Comparison of ENCODE assay signal across 18 cellular contexts in genomic region chr22:49349181-49349835, GRCh38.
"Had no signal": no experiment of that assay in that cellular context is flagged by ENCODE, and none has a peak within 500 bp of the region (broad histone marks: within the 10 kb centered on the region; RNA-seq: fewer than 3 reads in every experiment).

No MANE protein-coding gene starts in this region.

- H3K36me3 ChIP-seq: cardiac muscle cell, left lung had no signal

- H3K9me3 Mint-ChIP-seq: activated CD4-positive, alpha-beta memory T cell treated with anti-CD3 and anti-CD28 coated beads, Interleukin-2, amount 10 ng/mL, durations not matched to agents 7 days and 5 days; activated CD4-positive, alpha-beta T cell treated with anti-CD3 and anti-CD28 coated beads, Interleukin-2, amount 10 ng/mL, durations not matched to agents 24 days and 14 days; activated naive CD4-positive, alpha-beta T cell treated with anti-CD3 and anti-CD28 coated beads, Interleukin-2, amount 50 U/mL, for 24 hours; activated T-cell treated with anti-CD3 and anti-CD28 coated beads, Interleukin-2, amount 50 U/mL, for 72 hours had no signal

- H3K36me3 Mint-ChIP-seq: activated naive CD4-positive, alpha-beta T cell treated with anti-CD3 and anti-CD28 coated beads, Interleukin-2, amount 50 U/mL, for 24 hours had no signal

- H3K4me1 Mint-ChIP-seq: activated CD4-positive, alpha-beta memory T cell treated with anti-CD3 and anti-CD28 coated beads, Interleukin-2, amount 10 ng/mL, durations not matched to agents 7 days and 5 days; activated CD4-positive, alpha-beta T cell treated with anti-CD3 and anti-CD28 coated beads, Interleukin-2, amount 10 ng/mL, durations not matched to agents 24 days and 14 days; activated naive CD4-positive, alpha-beta T cell treated with anti-CD3 and anti-CD28 coated beads, Interleukin-2, amount 50 U/mL, for 24 hours had no signal

- H3K9me3 ChIP-seq: body of pancreas, left lung had no signal

- H3K4me1 ChIP-seq: body of pancreas, left lung had no signal

- H3K4me3 ChIP-seq: body of pancreas, cardiac muscle cell, left lung had no signal

- DNase-seq: activated CD4-positive, alpha-beta memory T cell treated with anti-CD3 and anti-CD28 coated beads, Interleukin-2, amount 10 ng/mL, durations not matched to agents 7 days and 5 days; activated CD4-positive, alpha-beta T cell treated with anti-CD3 and anti-CD28 coated beads, Interleukin-2, amount 10 ng/mL, durations not matched to agents 24 days and 14 days; activated gamma-delta T cell; activated T-cell treated with anti-CD3 and anti-CD28 coated beads, Interleukin-2, amount 50 U/mL, for 72 hours; anterior cingulate cortex; body of pancreas; dermis blood vessel endothelial cell; effector memory CD4-positive, alpha-beta T cell; foreskin melanocyte; retina; stimulated activated CD4-positive, alpha-beta T cell treated with anti-CD3 and anti-CD28 coated beads, Interleukin-4, amount 100 ng/mL, for 24 hours; stimulated activated naive CD4-positive, alpha-beta T cell treated with Interleukin-2 at 50 U/mL for 16 hours had no signal

- H3K27ac Mint-ChIP-seq: activated CD4-positive, alpha-beta memory T cell treated with anti-CD3 and anti-CD28 coated beads, Interleukin-2, amount 10 ng/mL, durations not matched to agents 7 days and 5 days; activated CD4-positive, alpha-beta T cell treated with anti-CD3 and anti-CD28 coated beads, Interleukin-2, amount 10 ng/mL, durations not matched to agents 24 days and 14 days; activated naive CD4-positive, alpha-beta T cell treated with anti-CD3 and anti-CD28 coated beads, Interleukin-2, amount 50 U/mL, for 24 hours; activated T-cell treated with anti-CD3 and anti-CD28 coated beads, Interleukin-2, amount 50 U/mL, for 72 hours; progenitor cell of endocrine pancreas had no signal

- H3K27me3 ChIP-seq: body of pancreas, cardiac muscle cell had no signal

- H3K27me3 Mint-ChIP-seq: activated CD4-positive, alpha-beta memory T cell treated with anti-CD3 and anti-CD28 coated beads, Interleukin-2, amount 10 ng/mL, durations not matched to agents 7 days and 5 days; activated CD4-positive, alpha-beta T cell treated with anti-CD3 and anti-CD28 coated beads, Interleukin-2, amount 10 ng/mL, durations not matched to agents 24 days and 14 days had no signal

- ATAC-seq: activated CD4-positive, CD25-positive, alpha-beta regulatory T cell treated with anti-CD3 and anti-CD28 coated beads, Interleukin-2, amount 50 U/mL, for 24 hours; activated T-cell treated with anti-CD3 and anti-CD28 coated beads, Interleukin-2, amount 50 U/mL, for 72 hours; body of pancreas; esophagus mucosa; left lung had no signal

- H3K4me3 Mint-ChIP-seq: activated CD4-positive, alpha-beta memory T cell treated with anti-CD3 and anti-CD28 coated beads, Interleukin-2, amount 10 ng/mL, durations not matched to agents 7 days and 5 days; activated CD4-positive, alpha-beta T cell treated with anti-CD3 and anti-CD28 coated beads, Interleukin-2, amount 10 ng/mL, durations not matched to agents 24 days and 14 days; activated naive CD4-positive, alpha-beta T cell treated with anti-CD3 and anti-CD28 coated beads, Interleukin-2, amount 50 U/mL, for 24 hours; activated T-cell treated with anti-CD3 and anti-CD28 coated beads, Interleukin-2, amount 50 U/mL, for 72 hours had no signal

- H3K27ac ChIP-seq: body of pancreas, cardiac muscle cell, left lung had no signal
